Comparison of ENCODE assay signal across 11 cellular contexts in the genomic region with DNA sequence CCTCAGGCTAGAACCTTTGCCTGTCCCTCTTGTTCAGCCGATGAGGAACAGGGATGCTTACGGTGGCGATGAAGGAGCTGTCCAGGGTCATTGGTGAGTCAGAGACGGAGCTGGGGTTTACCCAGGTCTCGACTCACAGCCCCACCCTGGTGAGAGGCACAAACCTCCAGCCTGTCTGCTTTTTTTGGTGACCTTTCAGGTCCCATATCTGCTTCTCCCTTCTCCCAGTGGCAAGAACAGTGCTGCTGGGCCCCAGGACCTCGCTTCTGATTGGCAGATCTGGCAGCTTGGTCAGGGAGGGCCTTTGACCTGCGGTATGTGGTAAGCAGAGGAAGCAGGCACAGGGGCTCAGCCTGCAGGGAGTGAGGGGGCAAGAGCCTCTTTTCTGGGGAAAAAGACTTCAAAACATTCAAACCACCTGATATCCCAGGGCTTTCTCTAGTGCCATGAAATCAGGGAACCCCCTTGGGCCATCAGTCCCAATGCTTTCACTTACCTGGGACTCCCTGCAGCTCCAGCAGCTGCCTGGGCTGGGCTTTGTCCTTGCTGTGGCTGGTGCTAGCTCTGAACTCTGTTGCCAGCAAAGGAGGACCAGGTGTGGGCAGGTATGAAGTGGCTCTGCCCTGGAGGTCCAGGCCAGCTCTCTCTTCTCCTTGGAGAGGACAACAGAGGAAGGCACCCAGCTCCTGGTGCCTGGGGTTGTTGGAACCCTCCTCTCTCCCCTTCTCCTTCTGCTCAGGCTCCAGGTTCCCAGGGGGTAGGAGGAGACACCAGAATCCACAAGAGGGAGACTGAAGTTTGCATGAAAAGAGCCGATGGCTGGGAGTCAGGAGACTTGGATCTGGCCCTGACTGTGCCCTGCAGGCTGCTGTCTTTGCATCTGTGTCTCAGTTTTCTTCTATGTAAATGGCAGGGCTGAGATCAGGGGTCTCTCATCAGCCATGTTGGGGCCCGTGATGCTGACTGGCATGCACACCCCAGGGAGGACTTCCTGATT. TPM values are rescaled to one million over a fixed set of nuclear protein-coding genes. Genes with fewer than 3 reads are reported as not detected.
DNase-seq lines count a peak whose midpoint lies in the region; TF ChIP-seq lines count a peak whose summit lies in the region.
"Had no signal": no experiment of that assay in that cellular context is flagged by ENCODE, and none has a peak within 500 bp of the region (broad histone marks: within the 10 kb centered on the region; RNA-seq: fewer than 3 reads in every experiment).

No MANE protein-coding gene starts in this region.

- DNase-seq in NCI-H146 (lab: John Stamatoyannopoulos, UW) (peak; percentile 14), NCI-H146 treated with DMSO at 0.1 percent for 48 hours (lab: John Stamatoyannopoulos, UW; ENCODE audit: unreplicated experiment) (no peak), NCI-H345 (lab: John Stamatoyannopoulos, UW) (peak; percentile 18), brain microvascular endothelial cell (peak; percentile 32), Calu3 (no peak), colonic mucosa (no peak), progenitor cell of endocrine pancreas (ENCODE audit: low spot score, unreplicated experiment) (no peak)
- DNase-seq: 8988T; activated CD4-positive, alpha-beta T cell treated with anti-CD3 and anti-CD28 coated beads, Interleukin-2, amount 10 ng/mL, durations not matched to agents 7 days and 5 days had no signal

- in situ Hi-C loops in brain microvascular endothelial cell (cut with HindIII; ENCODE audit: low pct_ligation_motif_present, low sequenced_read_pairs) = no loop called here

- no peaks in the 10 kb centered on the region for H3K9me3 ChIP-seq in mesodermal cell (ENCODE audit: control insufficient read depth, low read length)
- H3K9me3 ChIP-seq in colonic mucosa = no peaks in the 10 kb centered on the region

- peaks cover 3% of the 10 kb centered on the region for H3K36me3 Mint-ChIP-seq in Calu3 (ENCODE audit: insufficient read depth, unreplicated experiment)
- H3K36me3 Mint-ChIP-seq in progenitor cell of endocrine pancreas (ENCODE audit: insufficient read depth) = no peaks in the 10 kb centered on the region

- H3K4me3 ChIP-seq in brain microvascular endothelial cell (ENCODE audit: low read depth, low read length) (no peak overlapping the region), mesodermal cell (ENCODE audit: extremely low read depth, insufficient read depth, low read length, poor library complexity, severe bottlenecking) (no peak overlapping the region), colonic mucosa (no peak overlapping the region)

- peaks cover 27% of the 10 kb centered on the region for H3K27me3 Mint-ChIP-seq in Calu3 (ENCODE audit: unreplicated experiment)
- H3K27me3 Mint-ChIP-seq in progenitor cell of endocrine pancreas = peaks cover 10% of the 10 kb centered on the region
- H3K27me3 Mint-ChIP-seq: activated CD4-positive, alpha-beta T cell treated with anti-CD3 and anti-CD28 coated beads, Interleukin-2, amount 10 ng/mL, durations not matched to agents 7 days and 5 days had no signal

- no peak overlapping the region for H3K9ac ChIP-seq in colonic mucosa (ENCODE audit: low read depth in 2 of 2, low read length in 2 of 2)

- H3K9me3 Mint-ChIP-seq in Calu3 (ENCODE audit: low read depth, unreplicated experiment) (no peaks in the 10 kb centered on the region), progenitor cell of endocrine pancreas (ENCODE audit: low read depth) (no peaks in the 10 kb centered on the region)
- H3K9me3 Mint-ChIP-seq: activated CD4-positive, alpha-beta T cell treated with anti-CD3 and anti-CD28 coated beads, Interleukin-2, amount 10 ng/mL, durations not matched to agents 7 days and 5 days; mesothelial cell of epicardium had no signal

- no peaks in the 10 kb centered on the region for H3K4me1 Mint-ChIP-seq in Calu3 (ENCODE audit: low read depth, unreplicated experiment)
- H3K4me1 Mint-ChIP-seq in progenitor cell of endocrine pancreas (ENCODE audit: low read depth) = no peaks in the 10 kb centered on the region

- no TSS peak for BruUV-seq in Calu3 (replicated peaks; lab: Mats Ljungman, UMichigan)

- no peaks in the 10 kb centered on the region for H3K27me3 ChIP-seq in brain microvascular endothelial cell (replicated peaks)
- H3K27me3 ChIP-seq in colonic mucosa = no peaks in the 10 kb centered on the region

- H3K4me1 ChIP-seq in mesodermal cell (ENCODE audit: control insufficient read depth, insufficient read depth, low read length, poor library complexity, severe bottlenecking) (peaks cover 40% of the 10 kb centered on the region), colonic mucosa (no peaks in the 10 kb centered on the region)

- H3K27ac ChIP-seq in brain microvascular endothelial cell (no peak overlapping the region), mesodermal cell (ENCODE audit: low read depth, low read length, severe bottlenecking) (peak overlapping the region; percentile 16), colonic mucosa (no peak overlapping the region)

- H3K27ac Mint-ChIP-seq in Calu3 (ENCODE audit: unreplicated experiment) (no peak overlapping the region), progenitor cell of endocrine pancreas (no peak overlapping the region)
- H3K27ac Mint-ChIP-seq: activated CD4-positive, alpha-beta T cell treated with anti-CD3 and anti-CD28 coated beads, Interleukin-2, amount 10 ng/mL, durations not matched to agents 7 days and 5 days; mesothelial cell of epicardium had no signal

- WGBS in mesodermal cell (ENCODE audit: insufficient coverage in 2 of 2), 2 experiments = 54 to 61% methylated on average over 6 to 7 of the region's 9 CpGs

- intact Hi-C loops in Calu3 (cut with micrococcal nuclease; ENCODE audit: unreplicated experiment) (no loop called here), colonic mucosa (cut with DNase I) (no loop called here)

- CTCF ChIA-PET in Calu3 (lab: Charles Lee) = no interaction called here

- H3K4me3 Mint-ChIP-seq in Calu3 (ENCODE audit: low read depth, unreplicated experiment) (no peak overlapping the region), progenitor cell of endocrine pancreas (ENCODE audit: low read depth) (no peak overlapping the region)
- H3K4me3 Mint-ChIP-seq: activated CD4-positive, alpha-beta T cell treated with anti-CD3 and anti-CD28 coated beads, Interleukin-2, amount 10 ng/mL, durations not matched to agents 7 days and 5 days; mesothelial cell of epicardium had no signal

- peaks cover 11% of the 10 kb centered on the region for H3K36me3 ChIP-seq in brain microvascular endothelial cell (replicated peaks)
- H3K36me3 ChIP-seq in mesodermal cell (ENCODE audit: control insufficient read depth, insufficient read depth, low read length) = no peaks in the 10 kb centered on the region
- H3K36me3 ChIP-seq in colonic mucosa = no peaks in the 10 kb centered on the region

- TF ChIP-seq CTCF in brain microvascular endothelial cell (IDR thresholded peaks at IDR 0.05; ENCODE audit: low read depth, low read length, missing control alignments) (peak; percentile 60), Calu3 (IDR thresholded peaks at IDR 0.05; ENCODE audit: unreplicated experiment) (no peak), colonic mucosa (IDR thresholded peaks at IDR 0.05) (no peak), progenitor cell of endocrine pancreas (IDR thresholded peaks at IDR 0.05; ENCODE audit: unreplicated experiment) (no peak)

RNA-seq across cellular contexts. Expression of a gene that starts 41.4 kb away (rescaled TPM):
- 8.0 TPM for polyA plus RNA-seq in mesodermal cell (2013, experiment 1 of 2)
- polyA plus RNA-seq in mesodermal cell (2013, experiment 2 of 2) = 7.7 TPM
- total RNA-seq in Calu3 (2022) = 6.9 and 8.8 TPM in 2 replicates
- total RNA-seq in colonic mucosa = 1 to 10 TPM; 4.9 to 6.2 TPM
- 6.6 and 7.4 TPM in 2 replicates for total RNA-seq in progenitor cell of endocrine pancreas

RNA-seq across cellular contexts. Expression of a gene that starts 59.5 kb away (rescaled TPM):
- 5.4 TPM for polyA plus RNA-seq in mesodermal cell (2013, experiment 1 of 2)
- 3.1 TPM for polyA plus RNA-seq in mesodermal cell (2013, experiment 2 of 2)
- total RNA-seq in Calu3 (2022) = 3.3 and 3.6 TPM in 2 replicates
- total RNA-seq in colonic mucosa = 10 to 100 TPM; 10.2 to 21.4 TPM
- 4.8 and 5.2 TPM in 2 replicates for total RNA-seq in progenitor cell of endocrine pancreas

Comparison
In these comparisons a context has a peak if more than half of its experiments do, and no peak if none do; other contexts are left out.
1. DNase-seq: peak in NCI-H146 (single experiment), NCI-H345 (single experiment) and brain microvascular endothelial cell (single experiment); none in NCI-H146 treated with DMSO at 0.1 percent for 48 hours (single experiment), Calu3 (single experiment), colonic mucosa (single experiment) and progenitor cell of endocrine pancreas (single experiment).